Comparison of ENCODE assay signal across 16 cellular contexts in the genomic region with DNA sequence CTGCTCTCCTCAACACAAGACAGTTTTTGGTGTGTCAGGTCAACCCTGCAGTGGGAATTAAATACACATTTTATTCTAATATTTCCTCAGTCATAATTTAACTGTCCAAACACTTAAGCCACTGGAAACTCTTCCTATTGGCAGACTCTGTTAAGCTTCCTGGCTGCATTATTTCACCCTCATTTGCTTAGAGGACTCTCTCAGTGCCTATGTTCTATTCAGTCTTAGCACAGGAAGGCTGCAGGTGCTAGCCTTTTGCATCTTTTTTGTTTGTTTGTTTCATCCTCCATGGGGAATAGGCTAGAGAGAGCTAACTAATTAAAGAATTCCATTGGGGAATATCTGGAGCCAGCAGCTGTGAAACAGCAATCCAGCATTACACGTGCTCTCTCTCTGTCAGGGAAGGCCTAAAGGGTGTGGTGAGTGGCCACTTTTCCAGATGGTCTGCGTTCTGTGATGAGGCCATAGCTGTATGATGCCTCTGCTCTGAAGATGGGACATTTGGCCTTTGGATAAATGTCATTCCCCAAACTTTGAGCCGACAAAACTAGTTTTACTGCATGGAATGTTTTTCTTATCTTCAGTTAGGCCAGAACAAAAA.
A peak's percentile ranks its signal among the peaks of the same experiment; 100 is the strongest.
DNase-seq lines count a peak whose midpoint lies in the region; ATAC-seq and TF ChIP-seq lines count a peak whose summit lies in the region.
"Had no signal": no experiment of that assay in that cellular context is flagged by ENCODE, and none has a peak within 500 bp of the region (broad histone marks: within the 10 kb centered on the region; RNA-seq: fewer than 3 reads in every experiment).

No MANE protein-coding gene starts in this region.

- no peak overlapping the region for H3K27ac Mint-ChIP-seq in CD8-positive, alpha-beta T cell
- no peak overlapping the region for H3K27ac Mint-ChIP-seq in T-cell
- H3K27ac Mint-ChIP-seq: activated CD8-positive, alpha-beta T cell treated with anti-CD3 and anti-CD28 coated beads for 36 hours; progenitor cell of endocrine pancreas had no signal

- H3K27me3 ChIP-seq in breast epithelium (no peaks in the 10 kb centered on the region), mammary epithelial cell (ENCODE audit: insufficient read depth, low read length) (no peaks in the 10 kb centered on the region), heart right ventricle (no peaks in the 10 kb centered on the region), osteoblast (ENCODE audit: insufficient read depth, low read length) (no peaks in the 10 kb centered on the region)
- no peaks in the 10 kb centered on the region for H3K27me3 ChIP-seq in CD8-positive, alpha-beta T cell (ENCODE audit: insufficient read depth, low read length)

- H3K4me2 ChIP-seq in mammary epithelial cell (ENCODE audit: insufficient read depth, low read depth, low read length) (no peak overlapping the region), osteoblast (ENCODE audit: insufficient read depth, low read length) (no peak overlapping the region)
- H3K4me2 ChIP-seq: SK-N-SH had no signal

- POLR2A ChIA-PET in CD8-positive, alpha-beta T cell (lab: Charles Lee), result no interaction called here
- POLR2A ChIA-PET in T-cell (lab: Charles Lee), result no interaction called here

- no peak for TF ChIP-seq POLR2A in breast epithelium (IDR thresholded peaks at IDR 0.05)

- DNase-seq in breast epithelium (ENCODE audit: low spot score in 2 of 2) (no peak), mammary epithelial cell (no peak), heart right ventricle (peak in 1 of 2 donors; percentile 54), osteoblast (ENCODE audit: insufficient read length, low spot score, missing footprints) (no peak), T-cell (no peak)
- DNase-seq in CD8-positive, alpha-beta T cell, result no peak
- DNase-seq: activated CD8-positive, alpha-beta T cell treated with anti-CD3 and anti-CD28 coated beads for 36 hours; COR-L47; dermis blood vessel endothelial cell; GF-D8; SK-N-SH; stimulated activated CD8-positive, alpha-beta memory T cell treated with anti-CD3 and anti-CD28 coated beads, Interleukin-4, amount 100 ng/mL, for 48 hours; trophoblast cell had no signal

- no peak overlapping the region for H3K9ac ChIP-seq in mammary epithelial cell (ENCODE audit: insufficient read depth, low read length)
- H3K9ac ChIP-seq: SK-N-SH had no signal

- in situ Hi-C loops in mammary epithelial cell (cut with MboI; ENCODE audit: low sequenced_read_pairs in 2 of 2), result no loop called here

- H3K9me3 ChIP-seq in breast epithelium, result no peaks in the 10 kb centered on the region
- H3K9me3 ChIP-seq in mammary epithelial cell (replicated peaks; ENCODE audit: insufficient read depth, low read length), result no peaks in the 10 kb centered on the region
- no peaks in the 10 kb centered on the region for H3K9me3 ChIP-seq in heart right ventricle
- no peaks in the 10 kb centered on the region for H3K9me3 ChIP-seq in osteoblast (ENCODE audit: low read depth, low read length)
- H3K9me3 ChIP-seq in CD8-positive, alpha-beta T cell (ENCODE audit: low read length), result no peaks in the 10 kb centered on the region
- H3K9me3 ChIP-seq: SK-N-SH had no signal

- dilution Hi-C loops in mammary epithelial cell (cut with HindIII; ENCODE audit: low sequenced_read_pairs), result no loop called here

- WGBS in mammary epithelial cell (ENCODE audit: low coverage, missing lambda C conversion rate), result 86% methylated on average over 3 of the region's 3 CpGs
- 23 to 30% methylated on average over 3 of the region's 3 CpGs for WGBS in heart right ventricle, 2 donors

- H4K20me1 ChIP-seq in mammary epithelial cell (ENCODE audit: insufficient read depth, low read length), result no peaks in the 10 kb centered on the region
- no peaks in the 10 kb centered on the region for H4K20me1 ChIP-seq in osteoblast (ENCODE audit: insufficient read depth, low read length)

- no peak overlapping the region for H3K4me3 ChIP-seq in breast epithelium
- H3K4me3 ChIP-seq in mammary epithelial cell (replicated peaks in 1 of 3; ENCODE audit: insufficient read depth in 1 of 3, low read depth in 2 of 3, low read length in 3 of 3), result no peak overlapping the region
- no peak overlapping the region for H3K4me3 ChIP-seq in heart right ventricle
- H3K4me3 ChIP-seq in osteoblast (ENCODE audit: insufficient read depth, low read length), result no peak overlapping the region
- H3K4me3 ChIP-seq in CD8-positive, alpha-beta T cell (ENCODE audit: low read depth, low read length), result no peak overlapping the region

- H3K4me1 Mint-ChIP-seq in CD8-positive, alpha-beta T cell (ENCODE audit: low read depth), result no peaks in the 10 kb centered on the region
- no peaks in the 10 kb centered on the region for H3K4me1 Mint-ChIP-seq in T-cell

- ATAC-seq in heart right ventricle, result peak; percentile 88 to 98 (median 92)
- no peak for ATAC-seq in CD8-positive, alpha-beta T cell
- no peak for ATAC-seq in HG02938 (IDR thresholded peaks at IDR 0.05; ENCODE audit: unreplicated experiment)
- ATAC-seq in GM21515 (IDR thresholded peaks at IDR 0.05; ENCODE audit: unreplicated experiment), result no peak
- no peak for ATAC-seq in T-cell (replicated peaks in 1 of 4)
- ATAC-seq: activated CD8-positive, alpha-beta T cell treated with anti-CD3 and anti-CD28 coated beads for 36 hours had no signal

- H3K36me3 ChIP-seq in breast epithelium (no peaks in the 10 kb centered on the region), mammary epithelial cell (ENCODE audit: insufficient read depth, low read length) (no peaks in the 10 kb centered on the region), heart right ventricle (no peaks in the 10 kb centered on the region), osteoblast (ENCODE audit: insufficient read depth, low read length) (no peaks in the 10 kb centered on the region)
- no peaks in the 10 kb centered on the region for H3K36me3 ChIP-seq in CD8-positive, alpha-beta T cell (ENCODE audit: insufficient read depth, low read length)

- no peaks in the 10 kb centered on the region for H3K27me3 Mint-ChIP-seq in CD8-positive, alpha-beta T cell (ENCODE audit: low read depth)
- no peaks in the 10 kb centered on the region for H3K27me3 Mint-ChIP-seq in T-cell
- H3K27me3 Mint-ChIP-seq: activated CD8-positive, alpha-beta T cell treated with anti-CD3 and anti-CD28 coated beads for 36 hours; progenitor cell of endocrine pancreas had no signal

- no peak for TF ChIP-seq CTCF in breast epithelium (IDR thresholded peaks at IDR 0.05)
- TF ChIP-seq CTCF in mammary epithelial cell (conservative IDR thresholded peaks at IDR 0.05 in 1 of 2, IDR thresholded peaks at IDR 0.05 in 1 of 2; ENCODE audit: extremely low read depth in 1 of 2, insufficient read depth in 1 of 2, low read depth in 1 of 2, low read length in 2 of 2), result no peak
- no peak for TF ChIP-seq CTCF in heart right ventricle (IDR thresholded peaks at IDR 0.05)
- no peak for TF ChIP-seq CTCF in osteoblast (IDR thresholded peaks at IDR 0.05; ENCODE audit: extremely low read depth, low read depth, low read length)
- TF ChIP-seq CTCF in CD8-positive, alpha-beta T cell (IDR thresholded peaks at IDR 0.05), result no peak

- H3K36me3 Mint-ChIP-seq in CD8-positive, alpha-beta T cell, result no peaks in the 10 kb centered on the region
- H3K36me3 Mint-ChIP-seq in T-cell, result no peaks in the 10 kb centered on the region

- H3K9me3 Mint-ChIP-seq in CD8-positive, alpha-beta T cell, result no peaks in the 10 kb centered on the region
- H3K9me3 Mint-ChIP-seq in T-cell, result no peaks in the 10 kb centered on the region
- H3K9me3 Mint-ChIP-seq: activated CD8-positive, alpha-beta T cell treated with anti-CD3 and anti-CD28 coated beads for 36 hours had no signal

- no TSS peak for BruUV-seq in mammary epithelial cell (replicated peaks; lab: Mats Ljungman, UMichigan)

- no peaks in the 10 kb centered on the region for H3K79me2 ChIP-seq in mammary epithelial cell (ENCODE audit: insufficient read depth, low read length)
- no peaks in the 10 kb centered on the region for H3K79me2 ChIP-seq in osteoblast (ENCODE audit: insufficient read depth, low read length)

- H3K4me3 Mint-ChIP-seq in CD8-positive, alpha-beta T cell, result no peak overlapping the region
- no peak overlapping the region for H3K4me3 Mint-ChIP-seq in T-cell
- H3K4me3 Mint-ChIP-seq: activated CD8-positive, alpha-beta T cell treated with anti-CD3 and anti-CD28 coated beads for 36 hours had no signal

- no peaks in the 10 kb centered on the region for H3K4me1 ChIP-seq in breast epithelium
- no peaks in the 10 kb centered on the region for H3K4me1 ChIP-seq in mammary epithelial cell (ENCODE audit: insufficient read depth, low read length)
- peaks cover 0 to 39% (median 25%) of the 10 kb centered on the region in 9 donors for H3K4me1 ChIP-seq in heart right ventricle
- H3K4me1 ChIP-seq in osteoblast (ENCODE audit: insufficient read depth, low read length), result no peaks in the 10 kb centered on the region
- no peaks in the 10 kb centered on the region for H3K4me1 ChIP-seq in CD8-positive, alpha-beta T cell (ENCODE audit: insufficient read depth, low read length)

- H3K27ac ChIP-seq in breast epithelium (peak overlapping the region; percentile 11 to 54), mammary epithelial cell (ENCODE audit: insufficient read depth, low read depth, low read length) (no peak overlapping the region), heart right ventricle (peak overlapping the region; percentile 5 to 69 (median 48)), osteoblast (ENCODE audit: low read depth, low read length) (no peak overlapping the region)
- no peak overlapping the region for H3K27ac ChIP-seq in CD8-positive, alpha-beta T cell (ENCODE audit: low read depth, low read length)

- intact Hi-C loops in breast epithelium (cut with DNase I; ENCODE audit: low total_unique reads), result no loop called here
- intact Hi-C loops in mammary epithelial cell (cut with micrococcal nuclease), result no loop called here
- intact Hi-C loops in heart right ventricle (cut with DNase I), result loop anchor here in 1 of 10 donors (1.0 kb wide), 1 partner anchor 30 kb away; no protein-coding TSS in a partner anchor
- intact Hi-C loops in CD8-positive, alpha-beta T cell (cut with DNase I, micrococcal nuclease), result no loop called here

- H2AFZ ChIP-seq in mammary epithelial cell (ENCODE audit: low read depth, low read length) (no peak overlapping the region), osteoblast (ENCODE audit: low read length) (peak overlapping the region; percentile 60)

- CTCF ChIA-PET in mammary epithelial cell (lab: Charles Lee; ENCODE audit: low non-redundant PET) (no interaction called here), T-cell (lab: Charles Lee) (no interaction called here)
- CTCF ChIA-PET in CD8-positive, alpha-beta T cell (lab: Charles Lee), result no interaction called here

Comparison
In these comparisons a context has a peak if more than half of its experiments do, and no peak if none do; other contexts are left out.
1. H3K27ac ChIP-seq: peak in breast epithelium (2 of 2) and heart right ventricle (10 of 10); none in mammary epithelial cell (single experiment), osteoblast (single experiment) and CD8-positive, alpha-beta T cell (single experiment).
2. ATAC-seq: peak in heart right ventricle (8 of 8); none in CD8-positive, alpha-beta T cell (single experiment), HG02938 (single experiment), GM21515 (single experiment) and T-cell (0 of 4).